20 cellular contexts compared by ENCODE assay signal in the genomic region with DNA sequence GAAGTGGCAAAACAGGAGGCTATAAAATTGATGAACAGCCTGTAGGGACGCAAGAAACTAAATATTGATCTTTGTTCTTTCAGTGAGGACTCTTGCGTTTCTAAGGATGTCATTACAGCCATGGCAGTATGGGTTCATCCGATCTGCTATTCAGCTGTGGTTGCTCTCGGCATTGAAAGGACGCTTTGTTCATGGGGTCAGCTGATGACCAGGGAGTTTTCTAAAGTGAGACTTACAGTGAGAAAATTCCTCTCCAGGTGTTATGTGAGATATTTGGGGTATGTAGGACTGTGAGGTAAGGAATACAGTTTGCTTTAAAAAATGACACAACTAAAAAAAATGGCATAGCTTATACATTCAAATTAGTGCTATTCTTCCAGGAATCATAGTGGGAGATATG.
"Had no signal": no experiment of that assay in that cellular context is flagged by ENCODE, and none has a peak within 500 bp of the region (broad histone marks: within the 10 kb centered on the region; RNA-seq: fewer than 3 reads in every experiment).

No MANE protein-coding gene starts in this region.

- ATAC-seq: activated CD8-positive, alpha-beta memory T cell treated with anti-CD3 and anti-CD28 coated beads, Interleukin-2, amount 10 ng/mL, durations not matched to agents 7 days and 5 days; esophagus mucosa; gastroesophageal sphincter; heart right ventricle; left ventricle myocardium superior; naive thymus-derived CD4-positive, alpha-beta T cell; WTC11 had no signal

- H3K27me3 Mint-ChIP-seq: activated CD4-positive, alpha-beta memory T cell treated with anti-CD3 and anti-CD28 coated beads, Interleukin-2, amount 10 ng/mL, durations not matched to agents 7 days and 5 days; activated naive CD8-positive, alpha-beta T cell treated with anti-CD3 and anti-CD28 coated beads for 36 hours; stimulated activated naive CD8-positive, alpha-beta T cell treated with anti-CD3 and anti-CD28 coated beads, Interleukin-15, Interleukin-2, amounts not matched to agents 100 ng/mL and 50 ng/mL, for 24 hours had no signal

- H3K36me3 ChIP-seq: gastroesophageal sphincter, heart right ventricle, suprapubic skin, transverse colon, vagina had no signal

- H3K9me3 ChIP-seq: gastroesophageal sphincter, heart right ventricle, suprapubic skin, transverse colon, vagina had no signal

- H3K27me3 ChIP-seq: gastroesophageal sphincter, heart right ventricle, suprapubic skin, transverse colon, vagina had no signal

- H3K4me1 Mint-ChIP-seq: immature natural killer cell had no signal

- H3K36me3 Mint-ChIP-seq: immature natural killer cell, WTC11 had no signal

- H3K9me3 Mint-ChIP-seq: immature natural killer cell; stimulated activated naive CD8-positive, alpha-beta T cell treated with anti-CD3 and anti-CD28 coated beads, Interleukin-15, Interleukin-2, amounts not matched to agents 100 ng/mL and 50 ng/mL, for 24 hours had no signal

- H3K27ac Mint-ChIP-seq: activated CD4-positive, alpha-beta memory T cell treated with anti-CD3 and anti-CD28 coated beads, Interleukin-2, amount 10 ng/mL, durations not matched to agents 7 days and 5 days; activated CD8-positive, alpha-beta memory T cell treated with anti-CD3 and anti-CD28 coated beads, Interleukin-2, amount 10 ng/mL, durations not matched to agents 7 days and 5 days; activated naive CD8-positive, alpha-beta T cell treated with anti-CD3 and anti-CD28 coated beads for 36 hours; immature natural killer cell; stimulated activated naive CD8-positive, alpha-beta T cell treated with anti-CD3 and anti-CD28 coated beads, Interleukin-15, Interleukin-2, amounts not matched to agents 100 ng/mL and 50 ng/mL, for 24 hours; WTC11 had no signal

- DNase-seq: activated CD4-positive, alpha-beta memory T cell treated with anti-CD3 and anti-CD28 coated beads, Interleukin-2, amount 10 ng/mL, durations not matched to agents 7 days and 5 days; activated CD4-positive, alpha-beta T cell treated with anti-CD3 and anti-CD28 coated beads for 4 hours; activated CD8-positive, alpha-beta memory T cell treated with anti-CD3 and anti-CD28 coated beads, Interleukin-2, amount 10 ng/mL, durations not matched to agents 7 days and 5 days; activated naive CD8-positive, alpha-beta T cell treated with anti-CD3 and anti-CD28 coated beads for 36 hours; amniotic stem cell; effector CD4-positive, alpha-beta T cell; heart right ventricle; immature natural killer cell; left ventricle myocardium superior; mesenchymal stem cell; naive thymus-derived CD4-positive, alpha-beta T cell; occipital lobe; stimulated activated CD4-positive, alpha-beta T cell treated with anti-CD3 and anti-CD28 coated beads, Interleukin-2, amount 100 ng/mL, for 24 hours; transverse colon had no signal

- H3K4me3 Mint-ChIP-seq: activated CD4-positive, alpha-beta memory T cell treated with anti-CD3 and anti-CD28 coated beads, Interleukin-2, amount 10 ng/mL, durations not matched to agents 7 days and 5 days; activated CD8-positive, alpha-beta memory T cell treated with anti-CD3 and anti-CD28 coated beads, Interleukin-2, amount 10 ng/mL, durations not matched to agents 7 days and 5 days; activated naive CD8-positive, alpha-beta T cell treated with anti-CD3 and anti-CD28 coated beads for 36 hours; immature natural killer cell; naive thymus-derived CD4-positive, alpha-beta T cell; stimulated activated naive CD8-positive, alpha-beta T cell treated with anti-CD3 and anti-CD28 coated beads, Interleukin-15, Interleukin-2, amounts not matched to agents 100 ng/mL and 50 ng/mL, for 24 hours; WTC11 had no signal

- H3K4me3 ChIP-seq: gastroesophageal sphincter, heart right ventricle, suprapubic skin, transverse colon, vagina had no signal

- H3K27ac ChIP-seq: gastroesophageal sphincter, heart right ventricle, suprapubic skin, transverse colon, vagina had no signal
